21 cellular contexts compared by ENCODE assay signal in genomic region chr4:40969499-40969898, GRCh38.
"Had no signal": no experiment of that assay in that cellular context is flagged by ENCODE, and none has a peak within 500 bp of the region (broad histone marks: within the 10 kb centered on the region; RNA-seq: fewer than 3 reads in every experiment).

No MANE protein-coding gene starts in this region.

- H3K36me3 Mint-ChIP-seq: immature natural killer cell; natural killer cell treated with Interleukin-12 subunit alpha and Interleukin-12 subunit beta and Interleukin-15 and Interleukin-18, amount 100 ng/mL, for 72 hours; stimulated activated memory B cell treated with anti-CD40 and anti-IgM and Interleukin-4, amounts not matched to agents 10 μg/mL and 1 μg/mL and 100 μg/mL, for 72 hours had no signal

- H3K27ac Mint-ChIP-seq: immature natural killer cell; natural killer cell treated with Interleukin-12 subunit alpha and Interleukin-12 subunit beta and Interleukin-15 and Interleukin-18, amount 100 ng/mL, for 72 hours; stimulated activated memory B cell treated with anti-CD40 and anti-IgM and Interleukin-4, amounts not matched to agents 10 μg/mL and 1 μg/mL and 100 μg/mL, for 72 hours; stimulated activated naive CD8-positive, alpha-beta T cell treated with anti-CD3 and anti-CD28 coated beads, Interleukin-15, Interleukin-2, amounts not matched to agents 100 ng/mL and 50 ng/mL, for 24 hours had no signal

- H3K4me3 Mint-ChIP-seq: immature natural killer cell; natural killer cell treated with Interleukin-12 subunit alpha and Interleukin-12 subunit beta and Interleukin-15 and Interleukin-18, amount 100 ng/mL, for 72 hours; stimulated activated memory B cell treated with anti-CD40 and anti-IgM and Interleukin-4, amounts not matched to agents 10 μg/mL and 1 μg/mL and 100 μg/mL, for 72 hours; stimulated activated naive CD8-positive, alpha-beta T cell treated with anti-CD3 and anti-CD28 coated beads, Interleukin-15, Interleukin-2, amounts not matched to agents 100 ng/mL and 50 ng/mL, for 24 hours had no signal

- H3K4me3 ChIP-seq: lung, prostate gland, spleen, tibial artery, upper lobe of left lung, uterus had no signal

- H3K9me3 Mint-ChIP-seq: immature natural killer cell; natural killer cell treated with Interleukin-12 subunit alpha and Interleukin-12 subunit beta and Interleukin-15 and Interleukin-18, amount 100 ng/mL, for 72 hours; stimulated activated memory B cell treated with anti-CD40 and anti-IgM and Interleukin-4, amounts not matched to agents 10 μg/mL and 1 μg/mL and 100 μg/mL, for 72 hours; stimulated activated naive CD8-positive, alpha-beta T cell treated with anti-CD3 and anti-CD28 coated beads, Interleukin-15, Interleukin-2, amounts not matched to agents 100 ng/mL and 50 ng/mL, for 24 hours had no signal

- DNase-seq: effector memory CD4-positive, alpha-beta T cell; foreskin keratinocyte; immature natural killer cell; kidney; left cardiac atrium; left ventricle myocardium superior; mesenchymal stem cell; midbrain; retina; spleen; stimulated activated CD4-positive, alpha-beta T cell treated with anti-CD3 and anti-CD28 coated beads, Interleukin-15, amount 100 ng/mL, for 24 hours; stimulated activated CD4-positive, alpha-beta T cell treated with anti-CD3 and anti-CD28 coated beads, Interleukin-1b, Interleukin-23, amount 100 ng/mL, for 48 hours; stimulated activated CD4-positive, alpha-beta T cell treated with anti-CD3 and anti-CD28 coated beads, Interleukin-4, amount 100 ng/mL, for 24 hours; tibial artery; upper lobe of left lung; uterus had no signal

- H3K4me1 Mint-ChIP-seq: immature natural killer cell; stimulated activated memory B cell treated with anti-CD40 and anti-IgM and Interleukin-4, amounts not matched to agents 10 μg/mL and 1 μg/mL and 100 μg/mL, for 72 hours had no signal
